8 cellular contexts compared by ENCODE assay signal in the genomic region with DNA sequence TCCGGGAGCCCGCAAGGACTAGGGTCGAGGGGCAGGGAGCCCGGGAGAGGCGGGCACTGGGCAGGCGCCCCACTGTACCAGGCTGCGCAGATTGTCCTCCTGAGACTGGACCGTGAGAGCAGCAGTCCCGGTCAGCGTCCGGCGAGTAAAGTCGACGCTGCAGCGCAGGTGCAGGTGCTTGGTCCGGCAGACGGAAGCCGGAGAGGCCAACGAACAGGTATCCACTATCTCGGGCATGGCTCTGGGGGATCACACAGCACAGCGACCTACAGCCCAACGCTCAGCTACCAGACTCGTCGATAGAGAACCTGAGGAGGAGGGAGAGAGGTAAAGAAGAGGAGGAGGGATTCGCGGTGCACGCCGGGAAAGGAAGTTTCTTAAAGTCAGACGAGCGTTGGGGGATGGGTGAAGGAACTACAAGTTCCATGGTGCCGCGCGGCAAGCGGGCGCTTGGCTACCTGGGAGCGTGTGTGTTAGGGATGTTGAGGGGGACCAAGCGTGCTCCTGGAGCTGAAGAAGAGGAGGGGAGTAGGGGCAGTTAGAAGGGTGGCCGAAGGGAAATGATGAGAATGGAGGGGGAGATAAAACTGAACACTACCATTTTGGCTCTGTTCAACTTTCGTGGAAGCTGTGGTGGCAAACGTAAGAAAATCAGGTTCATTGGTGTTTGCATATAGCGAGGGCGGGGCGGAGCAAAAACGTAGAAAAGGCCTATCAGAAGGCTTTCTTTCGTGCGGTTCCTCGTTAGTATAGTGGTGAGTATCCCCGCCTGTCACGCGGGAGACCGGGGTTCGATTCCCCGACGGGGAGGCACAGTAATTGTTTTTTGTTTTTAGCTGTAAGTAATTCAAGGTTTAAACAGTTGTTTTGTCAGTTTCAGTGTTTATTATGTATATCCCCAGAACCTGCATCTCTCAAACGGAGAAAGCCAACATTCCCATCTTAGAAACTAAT. TPM values are rescaled to one million over a fixed set of nuclear protein-coding genes. Genes with fewer than 3 reads are reported as not detected.
DNase-seq lines count a peak whose midpoint lies in the region; ATAC-seq and TF ChIP-seq lines count a peak whose summit lies in the region.

A gene (minus strand): TSS at position 305 of the 954 bp plus-strand sequence. CDS start 68 bp downstream, at position 237.

- CTCF ChIA-PET in PC-9 (lab: Charles Lee), result no interaction called here

- BruUV-seq in PC-9 (replicated peaks; lab: Mats Ljungman, UMichigan), result no TSS peak

- H3K79me2 ChIP-seq in PC-9 (ENCODE audit: low read depth), result peaks cover 45% of the 10 kb centered on the region

- H3K4me1 ChIP-seq in PC-9 (replicated peaks; ENCODE audit: insufficient read depth) (peaks cover 27% of the 10 kb centered on the region), mucosa of stomach (ENCODE audit: control insufficient read depth, insufficient read depth, low read length) (no peaks in the 10 kb centered on the region)

- ATAC-seq in GM21723 (IDR thresholded peaks at IDR 0.05; ENCODE audit: unreplicated experiment), result peak; percentile 94
- peak; percentile 98 for ATAC-seq in esophagus mucosa

- H3K9me2 ChIP-seq in PC-9 (ENCODE audit: insufficient read depth), result no peaks in the 10 kb centered on the region

- POLR2A ChIA-PET in PC-9 (lab: Charles Lee; ENCODE audit: unreplicated experiment), result interaction anchor here (0.5 to 1.1 kb wide), 6 partner anchors 12 to 1021 kb away, joined by 3 to 9 read pairs (median 6); no protein-coding TSS in a partner anchor

- peaks cover 5% of the 10 kb centered on the region; the same call in 1 of the 2 replicates for H4K20me1 ChIP-seq in PC-9 (ENCODE audit: insufficient read depth)

- H3K9me3 ChIP-seq in PC-9 (ENCODE audit: insufficient read depth, low read depth) (no peaks in the 10 kb centered on the region), mucosa of stomach (ENCODE audit: control insufficient read depth, low read length) (no peaks in the 10 kb centered on the region)

- DNase-seq in DMS53 treated with DMSO at 0.1 percent for 48 hours (lab: John Stamatoyannopoulos, UW; ENCODE audit: unreplicated experiment), result peak; percentile 99
- peak; percentile 99 for DNase-seq in KBM-7
- peak; percentile 93 to 95 for DNase-seq in PC-9
- peak; percentile 95 for DNase-seq in activated T-cell treated with anti-CD3 and anti-CD28 coated beads, Interleukin-2, amount 50 U/mL, for 1 hour
- peak; percentile 90 for DNase-seq in stimulated activated CD8-positive, alpha-beta memory T cell treated with anti-CD3 and anti-CD28 coated beads, Interleukin-7, amount 100 ng/mL, for 1 hour (ENCODE audit: low read depth in 2 of 2)

- H3K27ac ChIP-seq in PC-9, result peak within 1 kb of the TSS; percentile 77

- peak within 1 kb of the TSS; percentile 87 for H3K9ac ChIP-seq in mucosa of stomach (ENCODE audit: low read length)

- peak within 1 kb of the TSS; percentile 94 for H3K4me2 ChIP-seq in PC-9

- TF ChIP-seq CTCF in PC-9 (conservative IDR thresholded peaks at IDR 0.05), result no peak

- H3K36me3 ChIP-seq in PC-9 (ENCODE audit: low read depth), result no peaks in the 10 kb centered on the region
- H3K36me3 ChIP-seq in mucosa of stomach (ENCODE audit: control insufficient read depth, insufficient read depth, low read length), result no peaks in the 10 kb centered on the region

- H3K27me3 ChIP-seq in PC-9 (ENCODE audit: insufficient read depth, low read depth) (no peaks in the 10 kb centered on the region), mucosa of stomach (ENCODE audit: control insufficient read depth, insufficient read depth, low read length) (no peaks in the 10 kb centered on the region)

- in situ Hi-C loops in KBM-7 (cut with MboI; ENCODE audit: low pct_unique_long_range_greater_than_20kb, low sequenced_read_pairs), result no loop called here

- intact Hi-C loops in PC-9 (cut with micrococcal nuclease; ENCODE audit: unreplicated experiment), result no loop called here

- peaks cover 3% of the 10 kb centered on the region; the same call in 1 of the 2 replicates for H3F3A ChIP-seq in PC-9 (ENCODE audit: insufficient read depth, low read depth)

- H3K4me3 ChIP-seq in PC-9, result peak within 1 kb of the TSS; percentile 86
- H3K4me3 ChIP-seq in mucosa of stomach (ENCODE audit: low read length), result peak within 1 kb of the TSS; percentile 97

- peak within 1 kb of the TSS; percentile 78 for H2AFZ ChIP-seq in PC-9

RNA-seq across cellular contexts. Expression of the gene that starts here (rescaled TPM):
- total RNA-seq in PC-9 (2021) (115 and 118 TPM in 2 replicates), esophagus mucosa (137 TPM)

Comparison
In these comparisons a context has a peak if more than half of its experiments do, and no peak if none do; other contexts are left out.
1. Peak in every context shown above with its lines: DNase-seq, ATAC-seq, H3K4me3 ChIP-seq and H3K27ac ChIP-seq.